ENCODE assay signal across 26 cellular contexts in genomic region chr7:31953432-31953831, GRCh38.
"Had no signal": no experiment of that assay in that cellular context is flagged by ENCODE, and none has a peak within 500 bp of the region (broad histone marks: within the 10 kb centered on the region; RNA-seq: fewer than 3 reads in every experiment).

No MANE protein-coding gene starts in this region.

- H2AFZ ChIP-seq: PC-9 had no signal

- H3K4me3 ChIP-seq: PC-9, SJSA1 had no signal

- H3K4me2 ChIP-seq: KMS-11, PC-9, SK-N-SH had no signal

- H3K9me2 ChIP-seq: SK-N-SH had no signal

- DNase-seq: Karpas-422, MM.1S, MV-4-11, NCI-H1105, NCI-H1417 treated with DMSO at 0.1 percent for 48 hours, NCI-H1436 treated with DMSO at 0.1 percent for 48 hours, NCI-H1694 treated with DMSO at 0.1 percent for 48 hours, NCI-H187 treated with DMSO at 0.1 percent for 48 hours, NCI-H2029, NCI-H2081, NCI-H2227 treated with DMSO at 0.1 percent for 48 hours, NCI-H345, NCI-H446, NCI-H510A treated with DMSO at 0.1 percent for 48 hours, NCI-H524 treated with DMSO at 0.1 percent for 48 hours, NCI-H526 treated with DMSO at 0.1 percent for 48 hours, NCI-H774, PC-9, SHP77 treated with DMSO at 0.1 percent for 48 hours, SK-N-SH, SW 1271 had no signal

- H3K36me3 ChIP-seq: SJSA1 had no signal

- ATAC-seq: Panc1, Right ventricle myocardium inferior had no signal

- H3K9ac ChIP-seq: KMS-11, SK-N-SH had no signal

- H3K9me3 ChIP-seq: SJSA1, SK-N-SH had no signal

- H3K27me3 ChIP-seq: SJSA1 had no signal

- H3K27ac ChIP-seq: KMS-11, PC-9, RWPE1, SJSA1 had no signal
